Comparison of ENCODE assay signal across 9 cellular contexts in genomic region chr11:45285931-45286632, GRCh38. TPM values are rescaled to one million over a fixed set of nuclear protein-coding genes. Genes with fewer than 3 reads are reported as not detected.
DNase-seq lines count a peak whose midpoint lies in the region; ATAC-seq and TF ChIP-seq lines count a peak whose summit lies in the region.
"Had no signal": no experiment of that assay in that cellular context is flagged by ENCODE, and none has a peak within 500 bp of the region (broad histone marks: within the 10 kb centered on the region; RNA-seq: fewer than 3 reads in every experiment).

SYT13 (minus strand) TSS chr11:45286341; CDS start chr11:45286207, 134 bp downstream.

- peak within 1 kb of the TSS in 1 of 3 donors; percentile 2 for H3K4me3 ChIP-seq in right lobe of liver

- no peak for TF ChIP-seq POLR2A in right lobe of liver (IDR thresholded peaks at IDR 0.05)

- peaks cover 0 to 4% of the 10 kb centered on the region in 2 donors for H3K27me3 ChIP-seq in right lobe of liver

- H3K4me1 ChIP-seq in right lobe of liver: no peaks in the 10 kb centered on the region

- TF ChIP-seq CTCF in right lobe of liver (IDR thresholded peaks at IDR 0.05): no peak

- WGBS in right lobe of liver (ENCODE audit: insufficient coverage, low coverage, low lambda C conversion rate, missing lambda C conversion rate): 1% methylated on average over 21 of the region's 50 CpGs

- H3K36me3 ChIP-seq in right lobe of liver: no peaks in the 10 kb centered on the region

- H3K9me3 ChIP-seq in right lobe of liver: no peaks in the 10 kb centered on the region

- H3K4me1 Mint-ChIP-seq in stimulated activated memory B cell treated with anti-CD40 and anti-IgM and Interleukin-4, amounts not matched to agents 10 μg/mL and 1 μg/mL and 100 μg/mL, for 72 hours: no peaks in the 10 kb centered on the region

- H3K27ac Mint-ChIP-seq in stimulated activated memory B cell treated with anti-CD40 and anti-IgM and Interleukin-4, amounts not matched to agents 10 μg/mL and 1 μg/mL and 100 μg/mL, for 72 hours: no peak within 1 kb of the TSS

- H3K9me3 Mint-ChIP-seq in stimulated activated memory B cell treated with anti-CD40 and anti-IgM and Interleukin-4, amounts not matched to agents 10 μg/mL and 1 μg/mL and 100 μg/mL, for 72 hours: no peaks in the 10 kb centered on the region

- no peak within 1 kb of the TSS for H3K27ac ChIP-seq in right lobe of liver
- H3K27ac ChIP-seq: KMS-11 had no signal

- peak; percentile 80 for ATAC-seq in Right ventricle myocardium inferior
- peak; percentile 50 to 61 (median 56) for ATAC-seq in right lobe of liver
- ATAC-seq in HG03442 (IDR thresholded peaks at IDR 0.05; ENCODE audit: unreplicated experiment): no peak
- no peak for ATAC-seq in stimulated activated memory B cell treated with anti-CD40 and anti-IgM and Interleukin-4, amounts not matched to agents 10 μg/mL and 1 μg/mL and 100 μg/mL, for 72 hours

- no peaks in the 10 kb centered on the region for H3K36me3 Mint-ChIP-seq in stimulated activated memory B cell treated with anti-CD40 and anti-IgM and Interleukin-4, amounts not matched to agents 10 μg/mL and 1 μg/mL and 100 μg/mL, for 72 hours

- DNase-seq in Right ventricle myocardium inferior (ENCODE audit: missing footprints) (no peak), cardiac septum (ENCODE audit: low spot score) (no peak), cerebellum (ENCODE audit: low spot score) (peak; percentile 95), right lobe of liver (peak in 1 of 3 donors; percentile 33), foreskin melanocyte (no peak)
- DNase-seq in effector CD4-positive, alpha-beta T cell: no peak

- intact Hi-C loops in Right ventricle myocardium inferior (cut with DNase I) (no loop called here), cardiac septum (cut with DNase I) (no loop called here), right lobe of liver (cut with DNase I) (loop anchor here in 1 of 2 donors (10.0 kb wide), 1 partner anchor 351 kb away; no protein-coding TSS in a partner anchor)

- H3K4me3 Mint-ChIP-seq in stimulated activated memory B cell treated with anti-CD40 and anti-IgM and Interleukin-4, amounts not matched to agents 10 μg/mL and 1 μg/mL and 100 μg/mL, for 72 hours: no peak within 1 kb of the TSS

- H3K27me3 Mint-ChIP-seq in stimulated activated memory B cell treated with anti-CD40 and anti-IgM and Interleukin-4, amounts not matched to agents 10 μg/mL and 1 μg/mL and 100 μg/mL, for 72 hours: peaks cover 93% of the 10 kb centered on the region

RNA-seq across cellular contexts. Expression of gene SYT13, which starts in this region (rescaled TPM):
- total RNA-seq in Right ventricle myocardium inferior: 7.0 TPM
- total RNA-seq in cardiac septum: 1.3 TPM
- total RNA-seq in cerebellum: 62.3 TPM
- total RNA-seq in right lobe of liver: under 1 TPM in 5 of 6 experiments, not detected in 1; 0.12 to 0.63 (median 0.44) TPM

Comparison
In these comparisons a context has a peak if more than half of its experiments do, and no peak if none do; other contexts are left out.
1. Peak in ATAC-seq in right lobe of liver; RNA of the gene not detected or under 1 TPM.